ENCODE assay signal across 16 cellular contexts in the genomic region with DNA sequence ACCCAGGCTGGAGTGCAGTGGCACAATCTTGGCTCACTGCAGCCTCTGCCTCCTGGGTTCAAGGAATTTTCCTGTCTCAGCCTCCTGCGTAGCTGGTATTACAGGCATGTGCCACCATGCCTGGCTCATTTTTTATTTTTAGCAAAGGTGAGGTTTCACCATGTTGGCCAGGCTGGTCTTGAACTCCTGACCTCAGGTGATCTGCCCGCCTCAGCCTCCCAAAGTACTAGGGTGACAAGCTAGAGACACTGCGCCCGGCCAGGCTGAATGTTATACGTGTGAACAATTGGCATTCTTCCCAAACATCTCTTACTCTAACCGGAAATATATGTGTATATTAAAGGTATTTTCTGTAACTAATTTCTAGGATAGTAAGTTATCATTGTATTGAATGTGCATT.
"Had no signal": no experiment of that assay in that cellular context is flagged by ENCODE, and none has a peak within 500 bp of the region (broad histone marks: within the 10 kb centered on the region; RNA-seq: fewer than 3 reads in every experiment).

No MANE protein-coding gene starts in this region.

- H3K9ac ChIP-seq: neural progenitor cell had no signal

- H3K36me3 ChIP-seq: breast epithelium, neural progenitor cell, pancreas, SJSA1 had no signal

- DNase-seq: activated CD4-positive, CD25-positive, alpha-beta regulatory T cell treated with anti-CD3 and anti-CD28 coated beads, Interleukin-2, amount 50 U/mL, for 72 hours; activated naive CD4-positive, alpha-beta T cell treated with anti-CD3 and anti-CD28 coated beads, Interleukin-2, amount 10 ng/mL, durations not matched to agents 7 days and 5 days; cerebellar nuclear complex; effector memory CD8-positive, alpha-beta T cell; hypothalamus; naive B cell; pancreas; stimulated activated CD4-positive, alpha-beta T cell treated with anti-CD3 and anti-CD28 coated beads, Interleukin-4, amount 100 ng/mL, for 4 hours; stimulated activated CD8-positive, alpha-beta memory T cell treated with anti-CD3 and anti-CD28 coated beads, Interleukin-4, amount 100 ng/mL, for 48 hours; stimulated activated naive CD4-positive, alpha-beta T cell treated with Interleukin-2 at 50 U/mL for 16 hours; upper lobe of left lung had no signal

- ATAC-seq: effector memory CD8-positive, alpha-beta T cell had no signal

- H3K4me3 ChIP-seq: ascending aorta, breast epithelium, lung, neural progenitor cell, pancreas, SJSA1, upper lobe of left lung had no signal

- H3K27me3 ChIP-seq: ascending aorta, breast epithelium, neural progenitor cell, pancreas, SJSA1, upper lobe of left lung had no signal

- H3K27ac ChIP-seq: ascending aorta, neural progenitor cell, SJSA1 had no signal

- H3K4me2 ChIP-seq: neural progenitor cell had no signal

- H3K9me3 ChIP-seq: ascending aorta, breast epithelium, pancreas, SJSA1, upper lobe of left lung had no signal

- H3K4me1 ChIP-seq: ascending aorta, breast epithelium, neural progenitor cell had no signal

- H2AFZ ChIP-seq: neural progenitor cell had no signal
